Comparison of ENCODE assay signal across 1 cellular context in genomic region chr5:77853353-77853907, GRCh38.
TF ChIP-seq lines count a peak whose summit lies in the region.

No MANE protein-coding gene starts in this region.

TF ChIP-seq in SK-N-SH treated with all-trans-retinoic acid at 6 μM for 48 hours, 23 proteins besides CTCF, POLR2A, EP300 and RAD21 (continued from another document):
- no peak for TF ChIP-seq PATZ1 (CRISPR knock-in tag; IDR thresholded peaks at IDR 0.05; ENCODE audit: borderline replicate concordance)
- TF ChIP-seq BACH2 (CRISPR knock-in tag; IDR thresholded peaks at IDR 0.05; ENCODE audit: borderline replicate concordance): no peak
- TF ChIP-seq TOX (CRISPR knock-in tag; IDR thresholded peaks at IDR 0.05; ENCODE audit: borderline replicate concordance): no peak
- TF ChIP-seq ZFP30 (CRISPR knock-in tag; IDR thresholded peaks at IDR 0.05): no peak
- TF ChIP-seq CSDC2 (CRISPR knock-in tag; IDR thresholded peaks at IDR 0.05): no peak
- no peak for TF ChIP-seq SNAI2 (CRISPR knock-in tag; IDR thresholded peaks at IDR 0.05)
- no peak for TF ChIP-seq ZNF70 (CRISPR knock-in tag; IDR thresholded peaks at IDR 0.05)
- TF ChIP-seq ESRRG (CRISPR knock-in tag; IDR thresholded peaks at IDR 0.05): no peak
- TF ChIP-seq RARB (CRISPR knock-in tag; IDR thresholded peaks at IDR 0.05): no peak
- TF ChIP-seq ZNF8 (CRISPR knock-in tag; IDR thresholded peaks at IDR 0.05): no peak
